8 cellular contexts compared by ENCODE assay signal in genomic region chr5:138352071-138352721, GRCh38. TPM values are rescaled to one million over a fixed set of nuclear protein-coding genes. Genes with fewer than 3 reads are reported as not detected.
DNase-seq lines count a peak whose midpoint lies in the region; ATAC-seq and TF ChIP-seq lines count a peak whose summit lies in the region.

TSS of gene KDM3B (plus strand) at chr5:138352685. CDS start at chr5:138352796, 111 bp downstream.

- H3K4me1 Mint-ChIP-seq in activated T-helper 1 cell treated with anti-CD3 and anti-CD28 coated beads, Interleukin-12 subunit alpha, Interleukin-12 subunit beta, Interleukin-2, Interleukin-4 antibody, amounts not matched to agents 30 ng/mL and 10 ng/mL and 1 ng/mL, durations not matched to agents 14 hours and 24 hours and 36 hours (ENCODE audit: low read depth) = peaks cover 51% of the 10 kb centered on the region
- peaks cover 27 to 54% (median 47%) of the 10 kb centered on the region in 4 donors for H3K4me1 Mint-ChIP-seq in naive thymus-derived CD8-positive, alpha-beta T cell
- peaks cover 31 to 54% of the 10 kb centered on the region in 2 donors for H3K4me1 Mint-ChIP-seq in stimulated activated naive B cell treated with anti-CD40 and anti-IgM and Interleukin-4, amounts not matched to agents 10 μg/mL and 1 μg/mL and 100 μg/mL, for 72 hours

- H3K4me3 ChIP-seq in fibroblast of lung (replicated peaks in 1 of 4; ENCODE audit: control extremely low read depth in 1 of 4, insufficient read depth in 1 of 4, low read depth in 3 of 4, low read length in 4 of 4) = peak within 1 kb of the TSS; percentile 67 to 95 (median 84)

- H3K4me1 ChIP-seq in fibroblast of lung (ENCODE audit: control insufficient read depth, extremely low read depth, insufficient read depth, low read length) = no peaks in the 10 kb centered on the region

- no peaks in the 10 kb centered on the region for H3K27me3 ChIP-seq in fibroblast of lung (ENCODE audit: control insufficient read depth, insufficient read depth, low read length)

- H4K20me1 ChIP-seq in fibroblast of lung (ENCODE audit: control insufficient read depth, extremely low read depth, insufficient read depth, low read length) = no peaks in the 10 kb centered on the region

- POLR2A ChIA-PET in naive thymus-derived CD8-positive, alpha-beta T cell (lab: Charles Lee) = interaction anchor here (0.7 to 10.6 kb wide), 11 partner anchors 15 to 223 kb away, joined by 3 to 274 read pairs (median 3); partner anchors contain the start of genes BRD8, CDC25C, EGR1 and ETF1

- peaks cover 3% of the 10 kb centered on the region for H3K9me3 ChIP-seq in fibroblast of lung (ENCODE audit: control insufficient read depth, insufficient read depth, low read depth, low read length)

- peak within 1 kb of the TSS; percentile 97 for H3K27ac Mint-ChIP-seq in activated T-helper 1 cell treated with anti-CD3 and anti-CD28 coated beads, Interleukin-12 subunit alpha, Interleukin-12 subunit beta, Interleukin-2, Interleukin-4 antibody, amounts not matched to agents 30 ng/mL and 10 ng/mL and 1 ng/mL, durations not matched to agents 14 hours and 24 hours and 36 hours
- H3K27ac Mint-ChIP-seq in naive thymus-derived CD8-positive, alpha-beta T cell = peak within 1 kb of the TSS; percentile 93 to 98 (median 95)
- H3K27ac Mint-ChIP-seq in stimulated activated naive B cell treated with anti-CD40 and anti-IgM and Interleukin-4, amounts not matched to agents 10 μg/mL and 1 μg/mL and 100 μg/mL, for 72 hours = peak within 1 kb of the TSS; percentile 96

- H3K36me3 Mint-ChIP-seq in activated T-helper 1 cell treated with anti-CD3 and anti-CD28 coated beads, Interleukin-12 subunit alpha, Interleukin-12 subunit beta, Interleukin-2, Interleukin-4 antibody, amounts not matched to agents 30 ng/mL and 10 ng/mL and 1 ng/mL, durations not matched to agents 14 hours and 24 hours and 36 hours (ENCODE audit: low read depth) = peaks cover 11% of the 10 kb centered on the region
- peaks cover 0 to 18% (median 4%) of the 10 kb centered on the region in 3 donors for H3K36me3 Mint-ChIP-seq in naive thymus-derived CD8-positive, alpha-beta T cell
- H3K36me3 Mint-ChIP-seq in stimulated activated naive B cell treated with anti-CD40 and anti-IgM and Interleukin-4, amounts not matched to agents 10 μg/mL and 1 μg/mL and 100 μg/mL, for 72 hours = peaks cover 29 to 42% of the 10 kb centered on the region in 2 donors

- H3K4me2 ChIP-seq in fibroblast of lung (ENCODE audit: extremely low read depth, insufficient read depth, low read length) = peak within 1 kb of the TSS; percentile 60

- peaks cover 3% of the 10 kb centered on the region for H3K27me3 Mint-ChIP-seq in activated T-helper 1 cell treated with anti-CD3 and anti-CD28 coated beads, Interleukin-12 subunit alpha, Interleukin-12 subunit beta, Interleukin-2, Interleukin-4 antibody, amounts not matched to agents 30 ng/mL and 10 ng/mL and 1 ng/mL, durations not matched to agents 14 hours and 24 hours and 36 hours (ENCODE audit: insufficient read depth)
- H3K27me3 Mint-ChIP-seq in naive thymus-derived CD8-positive, alpha-beta T cell = no peaks in the 10 kb centered on the region
- H3K27me3 Mint-ChIP-seq in stimulated activated naive B cell treated with anti-CD40 and anti-IgM and Interleukin-4, amounts not matched to agents 10 μg/mL and 1 μg/mL and 100 μg/mL, for 72 hours = no peaks in the 10 kb centered on the region

- H2AFZ ChIP-seq in fibroblast of lung (ENCODE audit: low read length) = peak within 1 kb of the TSS; percentile 37

- H3K4me3 Mint-ChIP-seq in activated T-helper 1 cell treated with anti-CD3 and anti-CD28 coated beads, Interleukin-12 subunit alpha, Interleukin-12 subunit beta, Interleukin-2, Interleukin-4 antibody, amounts not matched to agents 30 ng/mL and 10 ng/mL and 1 ng/mL, durations not matched to agents 14 hours and 24 hours and 36 hours = peak within 1 kb of the TSS; percentile 100
- peak within 1 kb of the TSS; percentile 90 to 100 (median 96) for H3K4me3 Mint-ChIP-seq in naive thymus-derived CD8-positive, alpha-beta T cell
- peak within 1 kb of the TSS; percentile 91 to 94 for H3K4me3 Mint-ChIP-seq in stimulated activated naive B cell treated with anti-CD40 and anti-IgM and Interleukin-4, amounts not matched to agents 10 μg/mL and 1 μg/mL and 100 μg/mL, for 72 hours

- H3K27ac ChIP-seq in fibroblast of lung (ENCODE audit: insufficient read depth, low read length) = peak within 1 kb of the TSS; percentile 73

- H3K9ac ChIP-seq in fibroblast of lung (ENCODE audit: insufficient read depth, low read length) = peak within 1 kb of the TSS; percentile 83

- TF ChIP-seq CTCF in fibroblast of lung (conservative IDR thresholded peaks at IDR 0.05 in 1 of 2, IDR thresholded peaks at IDR 0.05 in 1 of 2; ENCODE audit: low read depth in 1 of 2, low read length in 2 of 2) = peak; percentile 96 to 99

- peaks cover 7% of the 10 kb centered on the region for H3K9me3 Mint-ChIP-seq in activated T-helper 1 cell treated with anti-CD3 and anti-CD28 coated beads, Interleukin-12 subunit alpha, Interleukin-12 subunit beta, Interleukin-2, Interleukin-4 antibody, amounts not matched to agents 30 ng/mL and 10 ng/mL and 1 ng/mL, durations not matched to agents 14 hours and 24 hours and 36 hours
- H3K9me3 Mint-ChIP-seq in naive thymus-derived CD8-positive, alpha-beta T cell = peaks cover 0 to 7% (median 0%) of the 10 kb centered on the region in 9 donors
- peaks cover 7 to 10% of the 10 kb centered on the region in 2 donors for H3K9me3 Mint-ChIP-seq in stimulated activated naive B cell treated with anti-CD40 and anti-IgM and Interleukin-4, amounts not matched to agents 10 μg/mL and 1 μg/mL and 100 μg/mL, for 72 hours

- peaks cover 40% of the 10 kb centered on the region for H3K79me2 ChIP-seq in fibroblast of lung (ENCODE audit: control insufficient read depth, insufficient read depth, low read length)

- DNase-seq in DMS53 (lab: John Stamatoyannopoulos, UW) (peak; percentile 92), KG1 (lab: John Stamatoyannopoulos, UW) (peak; percentile 8), RKO (ENCODE audit: low spot score) (peak; percentile 89), fibroblast of lung (ENCODE audit: low read depth in 2 of 2) (peak; percentile 72 to 84)
- peak; percentile 93 for DNase-seq in activated T-helper 1 cell treated with anti-CD3 and anti-CD28 coated beads, Interleukin-12 subunit alpha, Interleukin-12 subunit beta, Interleukin-2, Interleukin-4 antibody, amounts not matched to agents 30 ng/mL and 10 ng/mL and 1 ng/mL, durations not matched to agents 14 hours and 24 hours and 36 hours (ENCODE audit: low spot score)
- DNase-seq in naive thymus-derived CD8-positive, alpha-beta T cell = peak; percentile 88 to 98 (median 93)
- peak; percentile 92 for DNase-seq in stimulated activated naive B cell treated with anti-CD40 and anti-IgM and Interleukin-4, amounts not matched to agents 10 μg/mL and 1 μg/mL and 100 μg/mL, for 72 hours

- H3K36me3 ChIP-seq in fibroblast of lung (ENCODE audit: control insufficient read depth, insufficient read depth, low read length) = peaks cover 8% of the 10 kb centered on the region

- ATAC-seq in GM21619 (IDR thresholded peaks at IDR 0.05; ENCODE audit: unreplicated experiment) = peak; percentile 52
- peak; percentile 69 to 81 for ATAC-seq in naive thymus-derived CD8-positive, alpha-beta T cell
- ATAC-seq in stimulated activated naive B cell treated with anti-CD40 and anti-IgM and Interleukin-4, amounts not matched to agents 10 μg/mL and 1 μg/mL and 100 μg/mL, for 72 hours (replicated peaks) = peak; percentile 70 to 75

- intact Hi-C loops in activated T-helper 1 cell treated with anti-CD3 and anti-CD28 coated beads, Interleukin-12 subunit alpha, Interleukin-12 subunit beta, Interleukin-2, Interleukin-4 antibody, amounts not matched to agents 30 ng/mL and 10 ng/mL and 1 ng/mL, durations not matched to agents 14 hours and 24 hours and 36 hours (cut with micrococcal nuclease) = loop anchor here (1.0 to 10.0 kb wide), 9 partner anchors 14 to 1213 kb away; partner anchors contain the start of genes CDC23, CDC25C, ETF1 and FAM13B

RNA-seq across cellular contexts. Expression of gene KDM3B, which starts in this region (rescaled TPM):
- 55.0 and 59.3 TPM in 2 replicates for total RNA-seq in activated T-helper 1 cell treated with anti-CD3 and anti-CD28 coated beads, Interleukin-12 subunit alpha, Interleukin-12 subunit beta, Interleukin-2, Interleukin-4 antibody, amounts not matched to agents 30 ng/mL and 10 ng/mL and 1 ng/mL, durations not matched to agents 14 hours and 24 hours and 36 hours
- total RNA-seq in fibroblast of lung = 39.8 and 49.4 TPM in 2 replicates
- polyA plus RNA-seq in fibroblast of lung = 23.6 and 25.7 TPM in 2 replicates
- polyA plus RNA-seq in fibroblast of lung (2012) = 20.6 and 22.3 TPM in 2 replicates
- 24.1 and 25.7 TPM in 2 replicates for polyA minus RNA-seq in fibroblast of lung (ENCODE audit: low replicate concordance)
- total RNA-seq in naive thymus-derived CD8-positive, alpha-beta T cell = 10 to 100 TPM; 84.0 to 97.5 TPM
- polyA plus RNA-seq in naive thymus-derived CD8-positive, alpha-beta T cell = 10 to 100 TPM in 2 of 3 donors, 1 to 10 TPM in 1; 6.9 to 12.3 (median 10.6) TPM

Comparison
In these comparisons a context has a peak if more than half of its experiments do, and no peak if none do; other contexts are left out.
1. Peak in every context shown above with its lines: DNase-seq, ATAC-seq, H3K4me3 ChIP-seq and H3K27ac ChIP-seq.
2. DNase-seq: peak in every context shown above with its lines; median percentile 93 in activated T-helper 1 cell treated with anti-CD3 and anti-CD28 coated beads, Interleukin-12 subunit alpha, Interleukin-12 subunit beta, Interleukin-2, Interleukin-4 antibody, amounts not matched to agents 30 ng/mL and 10 ng/mL and 1 ng/mL, durations not matched to agents 14 hours and 24 hours and 36 hours; 93 in naive thymus-derived CD8-positive, alpha-beta T cell; 92 in DMS53; 92 in stimulated activated naive B cell treated with anti-CD40 and anti-IgM and Interleukin-4, amounts not matched to agents 10 μg/mL and 1 μg/mL and 100 μg/mL, for 72 hours; 89 in RKO; 78 in fibroblast of lung; 8 in KG1.